ENCODE assay signal across 16 cellular contexts in genomic region chr9:113999256-114000062, GRCh38.
A peak's percentile ranks its signal among the peaks of the same experiment; 100 is the strongest.
DNase-seq lines count a peak whose midpoint lies in the region; ATAC-seq, FAIRE-seq and TF ChIP-seq lines count a peak whose summit lies in the region.
"Had no signal": no experiment of that assay in that cellular context is flagged by ENCODE, and none has a peak within 500 bp of the region (broad histone marks: within the 10 kb centered on the region; RNA-seq: fewer than 3 reads in every experiment).

No MANE protein-coding gene starts in this region.

- no peak for FAIRE-seq in H1 (lab: Jason Lieb, UNC)
- FAIRE-seq: pancreas had no signal

- POLR2A ChIA-PET in H1 (lab: Charles Lee; ENCODE audit: partially characterized antibody), result no interaction called here
- POLR2A ChIA-PET in activated CD4-positive, alpha-beta T cell treated with anti-CD3 and anti-CD28 coated beads for 36 hours (lab: Charles Lee), result no interaction called here

- H3K9me3 ChIP-seq in BLaER1, result no peaks in the 10 kb centered on the region
- no peaks in the 10 kb centered on the region for H3K9me3 ChIP-seq in MG63
- H3K9me3 ChIP-seq in H1 (ENCODE audit: insufficient read depth in 2 of 2, low read depth in 1 of 2, low read length in 1 of 2), result no peaks in the 10 kb centered on the region
- H3K9me3 ChIP-seq in ovary, result no peaks in the 10 kb centered on the region
- H3K9me3 ChIP-seq: BLaER1 treated with 17β-estradiol and CSF1 and Interleukin-3, amounts not matched to agents 10 nM and 100 nM; pancreas had no signal

- ATAC-seq in GM19351 (IDR thresholded peaks at IDR 0.05; ENCODE audit: unreplicated experiment), result no peak
- no peak for ATAC-seq in activated CD4-positive, alpha-beta T cell treated with anti-CD3 and anti-CD28 coated beads for 36 hours
- ATAC-seq: pancreas had no signal

- TF ChIP-seq RAD21 in H1 (IDR thresholded peaks at IDR 0.05 in 1 of 2, conservative IDR thresholded peaks at IDR 0.05 in 1 of 2; ENCODE audit: low read depth in 2 of 2, low read length in 2 of 2), result no peak

- H3K27me3 ChIP-seq in BLaER1 (no peaks in the 10 kb centered on the region), MG63 (no peaks in the 10 kb centered on the region), H1 (replicated peaks in 1 of 4; ENCODE audit: control insufficient read depth in 3 of 4, extremely low read depth in 1 of 4, insufficient read depth in 3 of 4, low read length in 3 of 4) (no peaks in the 10 kb centered on the region), ovary (no peaks in the 10 kb centered on the region)
- H3K27me3 ChIP-seq: pancreas had no signal

- H2BK15ac ChIP-seq in H1 (ENCODE audit: low read length), result no peak overlapping the region

- H3K4me3 ChIP-seq in BLaER1, result no peak overlapping the region
- no peak overlapping the region for H3K4me3 ChIP-seq in MG63
- H3K4me3 ChIP-seq in H1 (ENCODE audit: extremely low read depth in 1 of 4, insufficient read depth in 2 of 4, low read depth in 3 of 4, low read length in 4 of 4), result no peak overlapping the region
- H3K4me3 ChIP-seq in ovary, result no peak overlapping the region
- H3K4me3 ChIP-seq: BLaER1 treated with 17β-estradiol and CSF1 and Interleukin-3, amounts not matched to agents 10 nM and 100 nM; GM23338; pancreas had no signal

- TF ChIP-seq POLR2A in H1 (IDR thresholded peaks at IDR 0.05; ENCODE audit: control extremely low read depth in 1 of 2, low read depth in 2 of 2, low read length in 2 of 2) (no peak), ovary (IDR thresholded peaks at IDR 0.05) (no peak)

- peaks cover 78% of the 10 kb centered on the region for H3K4me1 ChIP-seq in BLaER1
- H3K4me1 ChIP-seq in H1 (replicated peaks in 1 of 4; ENCODE audit: control insufficient read depth in 3 of 4, insufficient read depth in 4 of 4, low read length in 3 of 4), result no peaks in the 10 kb centered on the region
- peaks cover 6% of the 10 kb centered on the region for H3K4me1 ChIP-seq in ovary (ENCODE audit: insufficient read depth)

- H2BK12ac ChIP-seq in H1 (ENCODE audit: low read depth, low read length), result no peak overlapping the region

- H3K36me3 ChIP-seq in BLaER1 (peaks cover 68% of the 10 kb centered on the region), MG63 (no peaks in the 10 kb centered on the region; the same call in none of the 2 replicates), H1 (ENCODE audit: control insufficient read depth in 2 of 4, insufficient read depth in 4 of 4, low read length in 3 of 4) (peaks cover 0 to under 1% (median 0%) of the 10 kb centered on the region in 4 experiments; a peak in 3 of 8 replicates), ovary (no peaks in the 10 kb centered on the region)
- H3K36me3 ChIP-seq: pancreas had no signal

- no peak overlapping the region for H3K27ac Mint-ChIP-seq in activated CD4-positive, alpha-beta T cell treated with anti-CD3 and anti-CD28 coated beads for 36 hours

- H4K5ac ChIP-seq in H1 (ENCODE audit: insufficient read length, low read depth, low read length), result no peak overlapping the region

- H4K8ac ChIP-seq in H1 (ENCODE audit: extremely low read depth, insufficient read depth, low read length), result peak overlapping the region; percentile 22; the same call in 1 of the 2 replicates

- H3K36me3 Mint-ChIP-seq in activated CD4-positive, alpha-beta T cell treated with anti-CD3 and anti-CD28 coated beads for 36 hours (ENCODE audit: low read depth), result no peaks in the 10 kb centered on the region

- H3K27ac ChIP-seq in BLaER1 (peak overlapping the region; percentile 31), H1 (ENCODE audit: low read depth, low read length) (no peak overlapping the region), ovary (no peak overlapping the region)
- H3K27ac ChIP-seq: pancreas had no signal

- no peak overlapping the region for H3K4ac ChIP-seq in H1 (replicated peaks; ENCODE audit: insufficient read length, low read depth, low read length)

- TF ChIP-seq EP300 in H1 (IDR thresholded peaks at IDR 0.05; ENCODE audit: borderline replicate concordance in 1 of 2, low read depth in 2 of 2, low read length in 2 of 2) (no peak), ovary (IDR thresholded peaks at IDR 0.05) (no peak)

- no peaks in the 10 kb centered on the region for H3K79me2 ChIP-seq in H1 (ENCODE audit: control insufficient read depth in 1 of 2, insufficient read depth in 2 of 2, low read length in 2 of 2)

- H3K4me2 ChIP-seq in BLaER1 (no peak overlapping the region), H1 (ENCODE audit: insufficient read depth in 1 of 2, low read depth in 2 of 2, low read length in 2 of 2) (no peak overlapping the region)
- H3K4me2 ChIP-seq: GM23338 had no signal

- H3K18ac ChIP-seq in H1 (ENCODE audit: extremely low read depth, low read length), result no peak overlapping the region

- intact Hi-C loops in ovary (cut with DNase I), result no loop called here
- intact Hi-C loops in activated CD4-positive, alpha-beta T cell treated with anti-CD3 and anti-CD28 coated beads for 36 hours (cut with DNase I, micrococcal nuclease), result no loop called here

- no peak overlapping the region for H4K91ac ChIP-seq in H1 (replicated peaks; ENCODE audit: insufficient read length, low read length)

- H2AFZ ChIP-seq in H1 (ENCODE audit: low read length), result no peak overlapping the region
- H2AFZ ChIP-seq: GM23338 had no signal

- no peak overlapping the region for H2BK20ac ChIP-seq in H1 (ENCODE audit: low read length)

- 91% methylated on average over 15 of the region's 17 CpGs; no CpG with 5 or more reads in 1 of the 2 experiments for WGBS in H1 (ENCODE audit: extremely low coverage in 1 of 2, insufficient coverage in 1 of 2, insufficient read length in 1 of 2, insufficient replicate concordance in 2 of 2, low coverage in 1 of 2, low lambda C conversion rate in 2 of 2, missing lambda C conversion rate in 1 of 2), 2 experiments
- 93 to 94% (median 94%) methylated on average over 16 to 17 of the region's 17 CpGs for WGBS in ovary, 3 donors

- no peaks in the 10 kb centered on the region for H3K79me1 ChIP-seq in H1 (ENCODE audit: low read depth, low read length)

- no peak overlapping the region for H3K56ac ChIP-seq in H1 (replicated peaks; ENCODE audit: insufficient read length, low read depth, low read length)

- in situ Hi-C loops in ACHN (cut with HindIII; ENCODE audit: low pct_ligation_motif_present, low pct_unique_long_range_greater_than_20kb, low sequenced_read_pairs), result no loop called here

- no peak overlapping the region for H3K9ac ChIP-seq in BLaER1
- no peak overlapping the region for H3K9ac ChIP-seq in H1 (replicated peaks in 1 of 4; ENCODE audit: extremely low read depth in 1 of 4, low read depth in 3 of 4, low read length in 3 of 4)

- no peak overlapping the region for H3K14ac ChIP-seq in H1 (ENCODE audit: insufficient read length)

- no peak overlapping the region for H3K4me3 Mint-ChIP-seq in activated CD4-positive, alpha-beta T cell treated with anti-CD3 and anti-CD28 coated beads for 36 hours
- H3K4me3 Mint-ChIP-seq: GM23338 had no signal

- DNase-seq in MG63, result peak; percentile 26
- DNase-seq in H1 (ENCODE audit: low read depth in 1 of 2, low spot score in 2 of 2), result peak in 1 of 2 experiments; percentile 35
- DNase-seq in ovary, result peak in 3 of 5 donors; percentile 4 to 35 (median 12)
- no peak for DNase-seq in activated CD4-positive, alpha-beta T cell treated with anti-CD3 and anti-CD28 coated beads for 36 hours
- no peak for DNase-seq in ACHN
- no peak for DNase-seq in HuH-7 (ENCODE audit: low spot score)
- DNase-seq: activated CD4-positive, alpha-beta T cell treated with anti-CD3 and anti-CD28 coated beads for 48 hours; activated naive CD4-positive, alpha-beta T cell treated with anti-CD3 and anti-CD28 coated beads, Interleukin-2, amount 50 U/mL, for 16 hours; mesenchymal stem cell; NCI-H1105; NCI-H446 had no signal

- CTCF ChIA-PET in H1 (lab: Charles Lee; ENCODE audit: partially characterized antibody), result interaction anchor here (1.0 to 1.8 kb wide), 5 partner anchors 10 to 34 kb away, joined by 3 to 6 read pairs (median 3); no protein-coding TSS in a partner anchor
- CTCF ChIA-PET in activated CD4-positive, alpha-beta T cell treated with anti-CD3 and anti-CD28 coated beads for 36 hours (lab: Charles Lee), result no interaction called here

- no peak overlapping the region for H2AK5ac ChIP-seq in H1 (ENCODE audit: low read depth, low read length)

- TF ChIP-seq CTCF in H1 (IDR thresholded peaks at IDR 0.05; ENCODE audit: control extremely low read depth in 1 of 3, insufficient read depth in 1 of 3, low read depth in 1 of 3, low read length in 3 of 3) (no peak), ovary (IDR thresholded peaks at IDR 0.05) (no peak)

- H2BK5ac ChIP-seq in H1 (ENCODE audit: low read depth, low read length), result no peak overlapping the region; the same call in 1 of the 2 replicates

- H3K23ac ChIP-seq in H1 (ENCODE audit: insufficient read length), result no peak overlapping the region

- no peaks in the 10 kb centered on the region for H3K9me3 Mint-ChIP-seq in activated CD4-positive, alpha-beta T cell treated with anti-CD3 and anti-CD28 coated beads for 36 hours (ENCODE audit: low read depth)
- H3K9me3 Mint-ChIP-seq: GM23338 had no signal

- H3K4me1 Mint-ChIP-seq in activated CD4-positive, alpha-beta T cell treated with anti-CD3 and anti-CD28 coated beads for 36 hours, result no peaks in the 10 kb centered on the region
- H3K4me1 Mint-ChIP-seq: GM23338 had no signal

- H3K23me2 ChIP-seq in H1 (ENCODE audit: low read depth, low read length), result no peaks in the 10 kb centered on the region

- no peaks in the 10 kb centered on the region for H3K27me3 Mint-ChIP-seq in activated CD4-positive, alpha-beta T cell treated with anti-CD3 and anti-CD28 coated beads for 36 hours

- 0 out of 2 replicates have a peak, but pooled peaks cover under 1% of the 10 kb centered on the region for H4K20me1 ChIP-seq in BLaER1
- H4K20me1 ChIP-seq in H1 (replicated peaks in 1 of 2; ENCODE audit: control insufficient read depth in 1 of 2, insufficient read depth in 2 of 2, low read length in 2 of 2), result peaks cover 2 to 4% of the 10 kb centered on the region in 2 experiments

- H2BK120ac ChIP-seq in H1 (replicated peaks; ENCODE audit: low read depth, low read length), result no peak overlapping the region

TF ChIP-seq in H1, 55 proteins besides CTCF, POLR2A, EP300 and RAD21 (continues in another document):
- no peak for TF ChIP-seq EGR1 (IDR thresholded peaks at IDR 0.05; ENCODE audit: borderline replicate concordance, low read depth, low read length)

Comparison
In these comparisons a context has a peak if more than half of its experiments do, and no peak if none do; other contexts are left out.
1. DNase-seq: peak in MG63 (single experiment) and ovary (3 of 5); none in activated CD4-positive, alpha-beta T cell treated with anti-CD3 and anti-CD28 coated beads for 36 hours (single experiment), ACHN (single experiment) and HuH-7 (single experiment).